In genomic region chr4:4228356-4228668, GRCh38 we compare ENCODE assay signal across 1 cellular context.
TF ChIP-seq lines count a peak whose summit lies in the region.

No MANE protein-coding gene starts in this region.

TF ChIP-seq in H1, 55 proteins besides CTCF, POLR2A, EP300 and RAD21:
- TF ChIP-seq BCL11A (IDR thresholded peaks at IDR 0.05; ENCODE audit: low read depth in 2 of 2, low read length in 2 of 2): no peak
- TF ChIP-seq TAF7 (optimal IDR thresholded peaks at IDR 0.05; ENCODE audit: borderline replicate concordance, low read depth, low read length): no peak
- TF ChIP-seq EZH2 (IDR thresholded peaks at IDR 0.05; ENCODE audit: low read depth, low read length, severe bottlenecking): peak; percentile 5
